1 cellular context compared by ENCODE assay signal in the genomic region with DNA sequence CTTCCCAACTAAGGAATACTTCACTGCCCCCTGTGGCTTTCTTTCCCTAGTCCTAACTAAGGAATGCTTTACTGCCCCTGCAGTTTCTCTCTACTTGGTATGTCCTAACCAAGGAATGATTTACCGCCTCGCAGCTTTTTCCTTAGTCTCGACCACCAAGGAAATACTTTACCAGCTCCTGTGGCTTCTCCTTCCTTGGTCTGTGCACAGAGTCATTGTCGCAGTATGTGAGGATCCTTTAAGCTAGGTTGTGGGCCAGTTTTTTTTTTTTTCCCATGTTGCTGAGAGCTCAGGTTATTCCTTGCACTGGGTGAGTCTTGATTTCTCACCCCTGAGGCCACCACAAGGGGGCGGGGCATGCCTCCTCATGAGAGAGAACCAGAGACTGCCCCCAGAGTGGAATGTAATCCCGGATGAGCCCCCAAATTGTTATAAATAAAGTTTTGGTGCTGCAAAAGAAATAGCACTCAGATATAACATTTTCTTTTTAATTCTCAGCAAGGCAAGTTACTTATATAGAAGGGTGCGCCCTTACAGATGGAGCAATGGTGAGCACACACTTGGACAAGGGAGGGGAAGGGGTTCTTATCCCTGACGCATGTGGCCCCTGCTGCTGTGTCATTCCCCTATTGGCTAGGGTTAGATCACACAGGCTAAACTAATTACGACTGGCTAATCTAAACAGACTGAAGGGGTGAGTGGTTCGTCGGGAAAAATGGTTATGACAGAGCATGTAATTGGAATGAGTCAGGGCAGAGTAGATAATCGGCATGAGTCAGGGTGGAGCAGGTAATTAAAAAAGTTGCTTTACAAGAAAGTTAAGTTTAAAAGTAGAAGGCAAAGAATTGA.
TF ChIP-seq lines count a peak whose summit lies in the region.

No MANE protein-coding gene starts in this region.

TF ChIP-seq in GM23338, 12 proteins besides CTCF, POLR2A, EP300 and RAD21 (continued from another document):
- TF ChIP-seq, protein P1, sequence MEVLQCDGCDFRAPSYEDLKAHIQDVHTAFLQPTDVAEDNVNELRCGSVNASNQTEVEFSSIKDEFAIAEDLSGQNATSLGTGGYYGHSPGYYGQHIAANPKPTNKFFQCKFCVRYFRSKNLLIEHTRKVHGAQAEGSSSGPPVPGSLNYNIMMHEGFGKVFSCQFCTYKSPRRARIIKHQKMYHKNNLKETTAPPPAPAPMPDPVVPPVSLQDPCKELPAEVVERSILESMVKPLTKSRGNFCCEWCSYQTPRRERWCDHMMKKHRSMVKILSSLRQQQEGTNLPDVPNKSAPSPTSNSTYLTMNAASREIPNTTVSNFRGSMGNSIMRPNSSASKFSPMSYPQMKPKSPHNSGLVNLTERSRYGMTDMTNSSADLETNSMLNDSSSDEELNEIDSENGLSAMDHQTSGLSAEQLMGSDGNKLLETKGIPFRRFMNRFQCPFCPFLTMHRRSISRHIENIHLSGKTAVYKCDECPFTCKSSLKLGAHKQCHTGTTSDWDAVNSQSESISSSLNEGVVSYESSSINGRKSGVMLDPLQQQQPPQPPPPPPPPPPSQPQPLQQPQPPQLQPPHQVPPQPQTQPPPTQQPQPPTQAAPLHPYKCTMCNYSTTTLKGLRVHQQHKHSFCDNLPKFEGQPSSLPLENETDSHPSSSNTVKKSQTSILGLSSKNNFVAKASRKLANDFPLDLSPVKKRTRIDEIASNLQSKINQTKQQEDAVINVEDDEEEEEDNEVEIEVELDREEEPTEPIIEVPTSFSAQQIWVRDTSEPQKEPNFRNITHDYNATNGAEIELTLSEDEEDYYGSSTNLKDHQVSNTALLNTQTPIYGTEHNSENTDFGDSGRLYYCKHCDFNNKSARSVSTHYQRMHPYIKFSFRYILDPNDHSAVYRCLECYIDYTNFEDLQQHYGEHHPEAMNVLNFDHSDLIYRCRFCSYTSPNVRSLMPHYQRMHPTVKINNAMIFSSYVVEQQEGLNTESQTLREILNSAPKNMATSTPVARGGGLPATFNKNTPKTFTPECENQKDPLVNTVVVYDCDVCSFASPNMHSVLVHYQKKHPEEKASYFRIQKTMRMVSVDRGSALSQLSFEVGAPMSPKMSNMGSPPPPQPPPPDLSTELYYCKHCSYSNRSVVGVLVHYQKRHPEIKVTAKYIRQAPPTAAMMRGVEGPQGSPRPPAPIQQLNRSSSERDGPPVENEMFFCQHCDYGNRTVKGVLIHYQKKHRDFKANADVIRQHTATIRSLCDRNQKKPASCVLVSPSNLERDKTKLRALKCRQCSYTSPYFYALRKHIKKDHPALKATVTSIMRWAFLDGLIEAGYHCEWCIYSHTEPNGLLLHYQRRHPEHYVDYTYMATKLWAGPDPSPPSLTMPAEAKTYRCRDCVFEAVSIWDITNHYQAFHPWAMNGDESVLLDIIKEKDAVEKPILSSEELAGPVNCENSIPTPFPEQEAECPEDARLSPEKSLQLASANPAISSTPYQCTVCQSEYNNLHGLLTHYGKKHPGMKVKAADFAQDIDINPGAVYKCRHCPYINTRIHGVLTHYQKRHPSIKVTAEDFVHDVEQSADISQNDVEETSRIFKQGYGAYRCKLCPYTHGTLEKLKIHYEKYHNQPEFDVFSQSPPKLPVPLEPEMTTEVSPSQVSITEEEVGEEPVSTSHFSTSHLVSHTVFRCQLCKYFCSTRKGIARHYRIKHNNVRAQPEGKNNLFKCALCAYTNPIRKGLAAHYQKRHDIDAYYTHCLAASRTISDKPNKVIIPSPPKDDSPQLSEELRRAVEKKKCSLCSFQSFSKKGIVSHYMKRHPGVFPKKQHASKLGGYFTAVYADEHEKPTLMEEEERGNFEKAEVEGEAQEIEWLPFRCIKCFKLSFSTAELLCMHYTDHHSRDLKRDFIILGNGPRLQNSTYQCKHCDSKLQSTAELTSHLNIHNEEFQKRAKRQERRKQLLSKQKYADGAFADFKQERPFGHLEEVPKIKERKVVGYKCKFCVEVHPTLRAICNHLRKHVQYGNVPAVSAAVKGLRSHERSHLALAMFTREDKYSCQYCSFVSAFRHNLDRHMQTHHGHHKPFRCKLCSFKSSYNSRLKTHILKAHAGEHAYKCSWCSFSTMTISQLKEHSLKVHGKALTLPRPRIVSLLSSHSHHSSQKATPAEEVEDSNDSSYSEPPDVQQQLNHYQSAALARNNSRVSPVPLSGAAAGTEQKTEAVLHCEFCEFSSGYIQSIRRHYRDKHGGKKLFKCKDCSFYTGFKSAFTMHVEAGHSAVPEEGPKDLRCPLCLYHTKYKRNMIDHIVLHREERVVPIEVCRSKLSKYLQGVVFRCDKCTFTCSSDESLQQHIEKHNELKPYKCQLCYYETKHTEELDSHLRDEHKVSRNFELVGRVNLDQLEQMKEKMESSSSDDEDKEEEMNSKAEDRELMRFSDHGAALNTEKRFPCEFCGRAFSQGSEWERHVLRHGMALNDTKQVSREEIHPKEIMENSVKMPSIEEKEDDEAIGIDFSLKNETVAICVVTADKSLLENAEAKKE (CRISPR knock-in tag; IDR thresholded peaks at IDR 0.05), result no peak
- TF ChIP-seq, protein P2, sequence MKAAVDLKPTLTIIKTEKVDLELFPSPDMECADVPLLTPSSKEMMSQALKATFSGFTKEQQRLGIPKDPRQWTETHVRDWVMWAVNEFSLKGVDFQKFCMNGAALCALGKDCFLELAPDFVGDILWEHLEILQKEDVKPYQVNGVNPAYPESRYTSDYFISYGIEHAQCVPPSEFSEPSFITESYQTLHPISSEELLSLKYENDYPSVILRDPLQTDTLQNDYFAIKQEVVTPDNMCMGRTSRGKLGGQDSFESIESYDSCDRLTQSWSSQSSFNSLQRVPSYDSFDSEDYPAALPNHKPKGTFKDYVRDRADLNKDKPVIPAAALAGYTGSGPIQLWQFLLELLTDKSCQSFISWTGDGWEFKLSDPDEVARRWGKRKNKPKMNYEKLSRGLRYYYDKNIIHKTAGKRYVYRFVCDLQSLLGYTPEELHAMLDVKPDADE (IDR thresholded peaks at IDR 0.05), result no peak
- TF ChIP-seq CREB1 (CRISPR knock-in tag; IDR thresholded peaks at IDR 0.05; ENCODE audit: low read depth) (no peak), POLR2AphosphoS5 (IDR thresholded peaks at IDR 0.05; ENCODE audit: low read depth) (no peak), EZH2 (IDR thresholded peaks at IDR 0.05; ENCODE audit: low read depth, unreplicated experiment) (no peak)
